In the genomic region with DNA sequence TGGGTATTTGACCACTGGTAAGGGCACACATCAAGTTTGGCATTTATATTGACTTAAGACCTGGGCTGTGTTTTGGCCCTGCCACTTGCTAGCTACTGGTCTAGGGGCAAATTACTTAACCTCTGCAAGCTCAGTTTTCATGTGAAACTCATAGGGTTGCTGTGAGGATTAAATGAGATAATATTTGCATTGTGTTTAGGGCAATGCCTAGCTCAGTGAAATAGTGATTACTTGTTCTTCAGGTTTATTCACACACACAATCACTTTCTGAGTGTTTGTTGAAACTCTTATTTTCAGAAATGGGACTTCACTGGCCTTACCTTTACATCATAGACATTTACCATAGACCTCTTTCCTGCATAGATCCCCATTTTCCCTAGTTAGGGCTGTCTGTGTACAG, we compare ENCODE assay signal across 18 cellular contexts. TPM values are rescaled to one million over a fixed set of nuclear protein-coding genes. Genes with fewer than 3 reads are reported as not detected.
DNase-seq lines count a peak whose midpoint lies in the region; ATAC-seq and TF ChIP-seq lines count a peak whose summit lies in the region.
"Had no signal": no experiment of that assay in that cellular context is flagged by ENCODE, and none has a peak within 500 bp of the region (broad histone marks: within the 10 kb centered on the region; RNA-seq: fewer than 3 reads in every experiment).

No MANE protein-coding gene starts in this region.

- no peak overlapping the region for H3K4me3 Mint-ChIP-seq in activated naive CD4-positive, alpha-beta T cell treated with anti-CD3 and anti-CD28 coated beads, Interleukin-2, amount 50 U/mL, for 24 hours
- H3K4me3 Mint-ChIP-seq: GM23338 had no signal

- no peak for TF ChIP-seq POLR2A in NB4 (IDR thresholded peaks at IDR 0.05; ENCODE audit: extremely low read depth, insufficient read length)

- peak; percentile 14 for ATAC-seq in left lobe of liver
- ATAC-seq: GM23338 had no signal

- no peaks in the 10 kb centered on the region for H3K9me3 ChIP-seq in stomach smooth muscle (ENCODE audit: control insufficient read depth in 2 of 2, low read length in 2 of 2)

- peaks cover 86% of the 10 kb centered on the region for H3K4me1 Mint-ChIP-seq in activated naive CD4-positive, alpha-beta T cell treated with anti-CD3 and anti-CD28 coated beads, Interleukin-2, amount 50 U/mL, for 24 hours

- DNase-seq in activated naive CD4-positive, alpha-beta T cell treated with anti-CD3 and anti-CD28 coated beads, Interleukin-2, amount 50 U/mL, for 16 hours = no peak
- DNase-seq in NB4 (ENCODE audit: low read depth) (peak; percentile 24), left lobe of liver (ENCODE audit: low spot score) (no peak), dorsolateral prefrontal cortex (no peak), retina (no peak), DMS79 treated with DMSO at 0.1 percent for 48 hours (lab: John Stamatoyannopoulos, UW) (no peak)
- DNase-seq: DMS53, Karpas-422, NCI-H1417 treated with DMSO at 0.1 percent for 48 hours, NCI-H2029, NCI-H2171 treated with DMSO at 0.1 percent for 48 hours, NCI-H510A, NCI-H82, SHP77 treated with DMSO at 0.1 percent for 48 hours had no signal

- no peaks in the 10 kb centered on the region for H3K27me3 Mint-ChIP-seq in activated naive CD4-positive, alpha-beta T cell treated with anti-CD3 and anti-CD28 coated beads, Interleukin-2, amount 50 U/mL, for 24 hours

- H3K4me3 ChIP-seq in NB4 (ENCODE audit: low read depth, low read length) = no peak overlapping the region
- no peak overlapping the region for H3K4me3 ChIP-seq in stomach smooth muscle (ENCODE audit: low read length in 2 of 2)
- no peak overlapping the region for H3K4me3 ChIP-seq in dorsolateral prefrontal cortex
- H3K4me3 ChIP-seq: GM23338 had no signal

- no peak overlapping the region for H3K9ac ChIP-seq in stomach smooth muscle (ENCODE audit: low read length in 2 of 2)

- H3K9me3 Mint-ChIP-seq in activated naive CD4-positive, alpha-beta T cell treated with anti-CD3 and anti-CD28 coated beads, Interleukin-2, amount 50 U/mL, for 24 hours = no peaks in the 10 kb centered on the region
- H3K9me3 Mint-ChIP-seq: GM23338 had no signal

- H3K27ac ChIP-seq in stomach smooth muscle (ENCODE audit: low read length) (peak overlapping the region; percentile 31), dorsolateral prefrontal cortex (no peak overlapping the region)
- H3K27ac ChIP-seq: 22Rv1 had no signal

- peaks cover 31% of the 10 kb centered on the region for H3K4me1 ChIP-seq in stomach smooth muscle (ENCODE audit: control insufficient read depth, insufficient read depth, low read length)

- no peaks in the 10 kb centered on the region for H3K27me3 ChIP-seq in stomach smooth muscle (ENCODE audit: control insufficient read depth in 1 of 2, insufficient read depth in 2 of 2, low read length in 2 of 2)
- H3K27me3 ChIP-seq in dorsolateral prefrontal cortex = no peaks in the 10 kb centered on the region

- H3K36me3 ChIP-seq in stomach smooth muscle (ENCODE audit: control insufficient read depth in 2 of 2, insufficient read depth in 2 of 2, low read length in 2 of 2) = no peaks in the 10 kb centered on the region

- intact Hi-C loops in dorsolateral prefrontal cortex (cut with DNase I) = no loop called here

- peak overlapping the region; percentile 1 for H3K27ac Mint-ChIP-seq in activated naive CD4-positive, alpha-beta T cell treated with anti-CD3 and anti-CD28 coated beads, Interleukin-2, amount 50 U/mL, for 24 hours
- H3K27ac Mint-ChIP-seq: GM23338 had no signal

- TF ChIP-seq CTCF in NB4 (IDR thresholded peaks at IDR 0.05; ENCODE audit: low read depth, low read length) = no peak
- TF ChIP-seq CTCF in dorsolateral prefrontal cortex (IDR thresholded peaks at IDR 0.05 in 54 of 56, conservative IDR thresholded peaks at IDR 0.05 in 2 of 56; ENCODE audit: low read depth in 1 of 56, partially characterized antibody in 56 of 56) = no peak

- peaks cover 5% of the 10 kb centered on the region for H3K36me3 Mint-ChIP-seq in activated naive CD4-positive, alpha-beta T cell treated with anti-CD3 and anti-CD28 coated beads, Interleukin-2, amount 50 U/mL, for 24 hours

RNA-seq across cellular contexts. Expression of a gene that starts 12.3 kb away (rescaled TPM):
- total RNA-seq in left lobe of liver (11.3 TPM), dorsolateral prefrontal cortex (10 to 100 TPM; 20.1 to 73.1 (median 49.0) TPM)
